14 cellular contexts compared by ENCODE assay signal in genomic region chr13:29801737-29802305, GRCh38. TPM values are rescaled to one million over a fixed set of nuclear protein-coding genes. Genes with fewer than 3 reads are reported as not detected.
DNase-seq lines count a peak whose midpoint lies in the region; ATAC-seq and TF ChIP-seq lines count a peak whose summit lies in the region.
"Had no signal": no experiment of that assay in that cellular context is flagged by ENCODE, and none has a peak within 500 bp of the region (broad histone marks: within the 10 kb centered on the region; RNA-seq: fewer than 3 reads in every experiment).

No MANE protein-coding gene starts in this region.

- H3K27me3 ChIP-seq in IMR-90 (ENCODE audit: control insufficient read depth, insufficient read depth, low read length): no peaks in the 10 kb centered on the region
- H3K27me3 ChIP-seq: gastroesophageal sphincter had no signal

- no peak overlapping the region for H3K27ac ChIP-seq in IMR-90 (ENCODE audit: insufficient read depth, low read length)
- H3K27ac ChIP-seq: gastroesophageal sphincter, skin epidermis had no signal

- H3K4me3 ChIP-seq in IMR-90 (ENCODE audit: insufficient read depth, low read depth, low read length): no peak overlapping the region
- H3K4me3 ChIP-seq: gastroesophageal sphincter, K562, skin epidermis had no signal

- H2BK120ac ChIP-seq in IMR-90 (ENCODE audit: low read depth, low read length): no peak overlapping the region

- H3K79me1 ChIP-seq in IMR-90 (ENCODE audit: low read depth in 1 of 2, low read length in 2 of 2): peaks cover 17 to 52% of the 10 kb centered on the region in 2 experiments

- no peak for TF ChIP-seq POLR2A in IMR-90 (IDR thresholded peaks at IDR 0.05; ENCODE audit: low read depth, low read length)

- H3K27me3 Mint-ChIP-seq in glutamatergic neuron (ENCODE audit: unreplicated experiment): peaks cover 3% of the 10 kb centered on the region
- no peaks in the 10 kb centered on the region for H3K27me3 Mint-ChIP-seq in type B pancreatic cell

- H3K4me1 Mint-ChIP-seq in glutamatergic neuron (ENCODE audit: low read depth, unreplicated experiment) (peaks cover 14% of the 10 kb centered on the region), type B pancreatic cell (ENCODE audit: unreplicated experiment) (peaks cover 4% of the 10 kb centered on the region)

- H4K8ac ChIP-seq in IMR-90 (ENCODE audit: low read depth in 2 of 2, low read length in 2 of 2): no peak overlapping the region

- CTCF ChIA-PET in IMR-90 (lab: Yijun Ruan, JAX): interaction anchor here (0.8 kb wide), 1 partner anchor 311 kb away, joined by 3 read pairs; no protein-coding TSS in a partner anchor

- no peak overlapping the region for H2BK5ac ChIP-seq in IMR-90 (ENCODE audit: low read depth, low read length, poor library complexity, severe bottlenecking)

- no peak overlapping the region for H3K56ac ChIP-seq in IMR-90 (ENCODE audit: extremely low read depth, insufficient read depth, low read length)

- no peaks in the 10 kb centered on the region for H3K9me3 ChIP-seq in IMR-90 (ENCODE audit: control insufficient read depth, insufficient read depth, low read length)
- H3K9me3 ChIP-seq: gastroesophageal sphincter had no signal

- no TSS peak for BruUV-seq in IMR-90 (replicated peaks; lab: Mats Ljungman, UMichigan)

- in situ Hi-C loops in IMR-90 (cut with MboI; ENCODE audit: low sequenced_read_pairs): no loop called here

- dilution Hi-C loops in IMR-90 (cut with HindIII; ENCODE audit: low sequenced_read_pairs, unreplicated experiment): no loop called here

- no peak overlapping the region for H2AK5ac ChIP-seq in IMR-90 (ENCODE audit: low read depth, low read length)

- H3K4me1 ChIP-seq in IMR-90 (ENCODE audit: control insufficient read depth, insufficient read depth, low read length): peaks cover 7% of the 10 kb centered on the region; the same call in 1 of the 2 replicates

- no CpG with 5 or more reads among the region's 4 CpGs for WGBS in IMR-90 (ENCODE audit: extremely low coverage in 2 of 2, insufficient read length in 1 of 2), 2 experiments

- POLR2A ChIA-PET in IMR-90 (lab: Charles Lee; ENCODE audit: unreplicated experiment): no interaction called here

- no peak overlapping the region for H2BK20ac ChIP-seq in IMR-90 (ENCODE audit: low read depth, low read length)

- no peak overlapping the region for H4K5ac ChIP-seq in IMR-90 (ENCODE audit: low read depth, low read length)

- H3K27ac Mint-ChIP-seq in glutamatergic neuron (ENCODE audit: unreplicated experiment): peak overlapping the region; percentile 64
- H3K27ac Mint-ChIP-seq in type B pancreatic cell: peak overlapping the region; percentile 26

- H2AK9ac ChIP-seq in IMR-90 (replicated peaks; ENCODE audit: low read depth, low read length, poor library complexity): no peak overlapping the region

- intact Hi-C loops in IMR-90 (cut with micrococcal nuclease): no loop called here

- no peak overlapping the region for H4K91ac ChIP-seq in IMR-90 (ENCODE audit: insufficient read depth, low read depth, low read length)

- no peak overlapping the region for H3K9ac ChIP-seq in IMR-90 (ENCODE audit: low read depth, low read length)

- H3K4me2 ChIP-seq in IMR-90 (ENCODE audit: low read depth, low read length): no peak overlapping the region

- no peak for TF ChIP-seq RAD21 in IMR-90 (IDR thresholded peaks at IDR 0.05; ENCODE audit: low read length)

- no peak overlapping the region for H3K14ac ChIP-seq in IMR-90 (replicated peaks; ENCODE audit: low read depth, low read length)

- TF ChIP-seq CTCF in IMR-90 (conservative IDR thresholded peaks at IDR 0.05; ENCODE audit: low read depth, low read length) (no peak), glutamatergic neuron (IDR thresholded peaks at IDR 0.05; ENCODE audit: partially characterized antibody, unreplicated experiment) (no peak), type B pancreatic cell (conservative IDR thresholded peaks at IDR 0.05) (no peak)

- no peak overlapping the region for H2BK15ac ChIP-seq in IMR-90 (ENCODE audit: low read depth, low read length)

- ATAC-seq in IMR-90 (ENCODE audit: low read depth) (peak; percentile 35), esophagus mucosa (no peak)
- ATAC-seq: activated naive CD4-positive, alpha-beta T cell treated with anti-CD3 and anti-CD28 coated beads, Interleukin-2, amount 50 U/mL, for 72 hours; K562 had no signal

- H3K4me3 Mint-ChIP-seq in glutamatergic neuron (ENCODE audit: unreplicated experiment): peak overlapping the region; percentile 27
- H3K4me3 Mint-ChIP-seq in type B pancreatic cell: no peak overlapping the region
- H3K4me3 Mint-ChIP-seq: HFFc6 had no signal

- DNase-seq in IMR-90 (peak; percentile 20), SKM-1 (lab: John Stamatoyannopoulos, UW; ENCODE audit: unreplicated experiment) (peak; percentile 51), glutamatergic neuron (no peak), type B pancreatic cell (ENCODE audit: extremely low spot score, unreplicated experiment) (no peak), NCI-H1436 (lab: John Stamatoyannopoulos, UW) (no peak), DMS53 (lab: John Stamatoyannopoulos, UW) (no peak)
- no peak for DNase-seq in activated CD8-positive, alpha-beta memory T cell treated with anti-CD3 and anti-CD28 coated beads, Interleukin-2, amount 50 U/mL, for 48 hours
- DNase-seq: HFFc6, NCI-H2107 had no signal

- H3K9me3 Mint-ChIP-seq in glutamatergic neuron (ENCODE audit: unreplicated experiment) (no peaks in the 10 kb centered on the region), type B pancreatic cell (no peaks in the 10 kb centered on the region)
- H3K9me3 Mint-ChIP-seq: activated naive CD4-positive, alpha-beta T cell treated with anti-CD3 and anti-CD28 coated beads, Interleukin-2, amount 50 U/mL, for 72 hours; HFFc6 had no signal

- peaks cover 31% of the 10 kb centered on the region for H4K20me1 ChIP-seq in IMR-90 (ENCODE audit: insufficient read depth, low read length)

- H3K23ac ChIP-seq in IMR-90 (ENCODE audit: low read depth, low read length): no peak overlapping the region

- H3K36me3 Mint-ChIP-seq in glutamatergic neuron (ENCODE audit: unreplicated experiment): no peaks in the 10 kb centered on the region
- H3K36me3 Mint-ChIP-seq in type B pancreatic cell: no peaks in the 10 kb centered on the region
- H3K36me3 Mint-ChIP-seq: activated naive CD4-positive, alpha-beta T cell treated with anti-CD3 and anti-CD28 coated beads, Interleukin-2, amount 50 U/mL, for 72 hours had no signal

- no peaks in the 10 kb centered on the region for H3K9me1 ChIP-seq in IMR-90 (ENCODE audit: insufficient read depth, low read length)

- H3K36me3 ChIP-seq in IMR-90 (ENCODE audit: control insufficient read depth, insufficient read depth, low read length): no peaks in the 10 kb centered on the region
- H3K36me3 ChIP-seq: gastroesophageal sphincter had no signal

- no peak overlapping the region for H3K4ac ChIP-seq in IMR-90 (ENCODE audit: low read depth, low read length)

- no peak overlapping the region for H3K18ac ChIP-seq in IMR-90 (ENCODE audit: low read depth, low read length)

- H2AFZ ChIP-seq in IMR-90 (replicated peaks; ENCODE audit: low read length, poor library complexity): no peak overlapping the region

TF ChIP-seq in IMR-90, 13 proteins besides CTCF, POLR2A, EP300 and RAD21:
- TF ChIP-seq CHD1 (IDR thresholded peaks at IDR 0.05; ENCODE audit: low read depth, low read length) (no peak), RFX5 (IDR thresholded peaks at IDR 0.05; ENCODE audit: low read depth, low read length) (no peak), MXI1 (IDR thresholded peaks at IDR 0.05; ENCODE audit: borderline replicate concordance, low read depth, low read length) (no peak), SMC3 (IDR thresholded peaks at IDR 0.05; ENCODE audit: low read depth, low read length) (no peak)

RNA-seq across cellular contexts. Expression of gene UBL3, which starts 48.6 kb away (rescaled TPM):
- total RNA-seq in IMR-90 (2012; rRNA removed) (19.9 and 30.3 TPM in 2 replicates), glutamatergic neuron (ENCODE audit: unreplicated experiment) (21.3 TPM), type B pancreatic cell (ENCODE audit: low replicate concordance) (37.7 and 47.7 TPM in 2 replicates), esophagus mucosa (22.4 TPM)
- 14.3 and 16.0 TPM in 2 replicates for polyA plus RNA-seq in IMR-90 (2012; rRNA removed)
- 5.7 and 6.5 TPM in 2 replicates for polyA plus RNA-seq in IMR-90 (2012; cell fraction: cytosol; rRNA removed)
- polyA plus RNA-seq in IMR-90 (2012; cell fraction: nucleus; rRNA removed; ENCODE audit: low replicate concordance): 3.5 and 7.6 TPM in 2 replicates

Comparison
In these comparisons a context has a peak if more than half of its experiments do, and no peak if none do; other contexts are left out.
1. DNase-seq: peak in IMR-90 (single experiment) and SKM-1 (single experiment); none in glutamatergic neuron (single experiment), type B pancreatic cell (single experiment), NCI-H1436 (single experiment), activated CD8-positive, alpha-beta memory T cell treated with anti-CD3 and anti-CD28 coated beads, Interleukin-2, amount 50 U/mL, for 48 hours (single experiment) and DMS53 (single experiment).